Comparison of ENCODE assay signal across 25 cellular contexts in genomic region chr9:83247732-83248131, GRCh38.
DNase-seq lines count a peak whose midpoint lies in the region; ATAC-seq, FAIRE-seq and TF ChIP-seq lines count a peak whose summit lies in the region.
"Had no signal": no experiment of that assay in that cellular context is flagged by ENCODE, and none has a peak within 500 bp of the region (broad histone marks: within the 10 kb centered on the region; RNA-seq: fewer than 3 reads in every experiment).

No MANE protein-coding gene starts in this region.

- H3K4me3 Mint-ChIP-seq in T-helper 2 cell treated with Interferon-gamma antibody and Interleukin-4, amounts not matched to agents 5 μg/mL and 100 μg/mL, for 36 hours = no peak overlapping the region
- H3K4me3 Mint-ChIP-seq: CD4-positive, alpha-beta memory T cell; natural killer cell treated with Interleukin-12 subunit alpha and Interleukin-12 subunit beta and Interleukin-15 and Interleukin-18, amount 100 ng/mL, for 72 hours; T-cell had no signal

- FAIRE-seq in GM18507 (lab: Jason Lieb, UNC) = peak; percentile 77
- FAIRE-seq: GM19239 had no signal

- no peak overlapping the region for H3K4me3 ChIP-seq in foreskin fibroblast (ENCODE audit: low read depth in 1 of 2, low read length in 2 of 2)
- H3K4me3 ChIP-seq: esophagus muscularis mucosa had no signal

- ATAC-seq in GM19455 (IDR thresholded peaks at IDR 0.05; ENCODE audit: unreplicated experiment) (peak; percentile 66), HG02852 (IDR thresholded peaks at IDR 0.05; ENCODE audit: unreplicated experiment) (peak; percentile 82), HG03460 (IDR thresholded peaks at IDR 0.05; ENCODE audit: unreplicated experiment) (peak; percentile 74)
- ATAC-seq: left cardiac atrium; natural killer cell treated with Interleukin-12 subunit alpha and Interleukin-12 subunit beta and Interleukin-15 and Interleukin-18, amount 100 ng/mL, for 72 hours; stimulated activated naive CD8-positive, alpha-beta T cell treated with anti-CD3 and anti-CD28 coated beads, Interleukin-15, Interleukin-2, amounts not matched to agents 100 U/mL and 50 U/mL, for 24 hours; T-cell had no signal

- H3K27ac Mint-ChIP-seq in T-helper 2 cell treated with Interferon-gamma antibody and Interleukin-4, amounts not matched to agents 5 μg/mL and 100 μg/mL, for 36 hours = no peak overlapping the region
- H3K27ac Mint-ChIP-seq: CD4-positive, alpha-beta memory T cell; natural killer cell treated with Interleukin-12 subunit alpha and Interleukin-12 subunit beta and Interleukin-15 and Interleukin-18, amount 100 ng/mL, for 72 hours; T-cell had no signal

- no peaks in the 10 kb centered on the region for H3K4me1 Mint-ChIP-seq in T-helper 2 cell treated with Interferon-gamma antibody and Interleukin-4, amounts not matched to agents 5 μg/mL and 100 μg/mL, for 36 hours (ENCODE audit: low read depth)
- H3K4me1 Mint-ChIP-seq: CD4-positive, alpha-beta memory T cell; T-cell had no signal

- H3K36me3 Mint-ChIP-seq in T-helper 2 cell treated with Interferon-gamma antibody and Interleukin-4, amounts not matched to agents 5 μg/mL and 100 μg/mL, for 36 hours (ENCODE audit: low read depth) = no peaks in the 10 kb centered on the region
- H3K36me3 Mint-ChIP-seq: T-cell had no signal

- peaks cover 17% of the 10 kb centered on the region for H3K9me3 Mint-ChIP-seq in T-helper 2 cell treated with Interferon-gamma antibody and Interleukin-4, amounts not matched to agents 5 μg/mL and 100 μg/mL, for 36 hours

- DNase-seq in GM18507 (ENCODE audit: extremely low spot score, insufficient read length, low read depth) (no peak), foreskin fibroblast (no peak), C1 segment of cervical spinal cord (lab: John Stamatoyannopoulos, UW) (no peak), NCI-H1105 treated with DMSO at 0.1 percent for 48 hours (lab: John Stamatoyannopoulos, UW) (no peak)
- no peak for DNase-seq in T-helper 2 cell treated with Interferon-gamma antibody and Interleukin-4, amounts not matched to agents 5 μg/mL and 100 μg/mL, for 36 hours (ENCODE audit: low spot score)
- DNase-seq: activated naive CD4-positive, alpha-beta T cell treated with Interleukin-2 at 50 U/mL for 16 hours; aorta; CD4-positive, alpha-beta memory T cell; DMS53; effector memory CD4-positive, alpha-beta T cell; left cardiac atrium; NCI-H1092 treated with DMSO at 0.1 percent for 48 hours; NCI-H69; posterior cingulate gyrus; Right ventricle myocardium superior; stimulated activated CD4-positive, alpha-beta T cell treated with anti-CD3 and anti-CD28 coated beads, Interleukin-1b, Interleukin-23, amount 100 ng/mL, for 48 hours; stimulated activated naive CD8-positive, alpha-beta T cell treated with anti-CD3 and anti-CD28 coated beads, Interleukin-15, Interleukin-2, amounts not matched to agents 100 U/mL and 50 U/mL, for 24 hours; T-cell; trophoblast cell had no signal

- no peaks in the 10 kb centered on the region for H3K27me3 Mint-ChIP-seq in T-helper 2 cell treated with Interferon-gamma antibody and Interleukin-4, amounts not matched to agents 5 μg/mL and 100 μg/mL, for 36 hours (ENCODE audit: low read depth)
- H3K27me3 Mint-ChIP-seq: natural killer cell treated with Interleukin-12 subunit alpha and Interleukin-12 subunit beta and Interleukin-15 and Interleukin-18, amount 100 ng/mL, for 72 hours had no signal

- TF ChIP-seq CTCF in foreskin fibroblast (IDR thresholded peaks at IDR 0.05; ENCODE audit: low read depth, low read length) = no peak
